In the genomic region with DNA sequence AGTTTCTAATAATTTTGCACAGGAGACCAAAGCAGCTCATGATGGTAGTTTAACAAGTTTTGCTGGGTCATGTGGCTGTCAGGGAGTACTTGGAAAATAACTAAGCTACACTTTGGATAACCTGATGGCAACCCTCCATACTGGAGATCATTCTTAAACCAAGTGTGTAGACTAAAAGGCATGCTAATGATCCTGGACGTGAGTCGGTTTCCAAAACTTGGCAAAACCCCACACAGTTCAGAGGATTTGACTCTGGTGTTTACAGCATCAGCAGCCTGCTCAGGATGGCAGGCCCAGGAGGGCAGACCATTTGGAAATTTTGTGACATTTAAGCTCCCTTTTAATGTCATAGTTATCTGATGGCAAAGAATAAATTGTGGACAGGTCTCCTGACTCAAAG, we compare ENCODE assay signal across 26 cellular contexts.
"Had no signal": no experiment of that assay in that cellular context is flagged by ENCODE, and none has a peak within 500 bp of the region (broad histone marks: within the 10 kb centered on the region; RNA-seq: fewer than 3 reads in every experiment).

No MANE protein-coding gene starts in this region.

- ATAC-seq: effector memory CD8-positive, alpha-beta T cell; heart right ventricle; left cardiac atrium; left lung; naive thymus-derived CD4-positive, alpha-beta T cell; sciatic nerve; stimulated activated naive CD8-positive, alpha-beta T cell treated with anti-CD3 and anti-CD28 coated beads, Interleukin-15, amount 100 ng/mL, for 72 hours had no signal

- H2AFZ ChIP-seq: neural progenitor cell, parathyroid adenoma had no signal

- H3K4me3 Mint-ChIP-seq: effector memory CD8-positive, alpha-beta T cell; naive thymus-derived CD4-positive, alpha-beta T cell; nephron; neural progenitor cell; stimulated activated naive CD8-positive, alpha-beta T cell treated with anti-CD3 and anti-CD28 coated beads, Interleukin-15, amount 100 ng/mL, for 72 hours had no signal

- H3K36me3 Mint-ChIP-seq: neural progenitor cell had no signal

- H3K4me3 ChIP-seq: heart right ventricle, left lung, neural progenitor cell, smooth muscle cell, suprapubic skin, vagina had no signal

- H3K79me2 ChIP-seq: parathyroid adenoma had no signal

- H3K9me3 Mint-ChIP-seq: effector memory CD8-positive, alpha-beta T cell; nephron had no signal

- H3K9ac ChIP-seq: neural progenitor cell, parathyroid adenoma had no signal

- H3K4me1 Mint-ChIP-seq: stimulated activated naive CD8-positive, alpha-beta T cell treated with anti-CD3 and anti-CD28 coated beads, Interleukin-15, amount 100 ng/mL, for 72 hours had no signal

- H3K9me3 ChIP-seq: heart right ventricle, left lung, suprapubic skin, vagina had no signal

- H3K4me1 ChIP-seq: left lung, neural progenitor cell, parathyroid adenoma, suprapubic skin, vagina had no signal

- H3K27me3 Mint-ChIP-seq: effector memory CD8-positive, alpha-beta T cell; naive thymus-derived CD4-positive, alpha-beta T cell; progenitor cell of endocrine pancreas; stimulated activated naive CD8-positive, alpha-beta T cell treated with anti-CD3 and anti-CD28 coated beads, Interleukin-15, amount 100 ng/mL, for 72 hours had no signal

- H3K27me3 ChIP-seq: heart right ventricle, left lung, neural progenitor cell, suprapubic skin, vagina had no signal

- H3K4me2 ChIP-seq: neural progenitor cell, smooth muscle cell had no signal

- H3K27ac Mint-ChIP-seq: effector memory CD8-positive, alpha-beta T cell; naive thymus-derived CD4-positive, alpha-beta T cell; nephron; neural progenitor cell; progenitor cell of endocrine pancreas; stimulated activated naive CD8-positive, alpha-beta T cell treated with anti-CD3 and anti-CD28 coated beads, Interleukin-15, amount 100 ng/mL, for 72 hours had no signal

- H3K27ac ChIP-seq: heart right ventricle, left lung, neural progenitor cell, parathyroid adenoma, suprapubic skin, vagina had no signal

- DNase-seq: cortex of kidney; effector memory CD8-positive, alpha-beta T cell; foreskin melanocyte; glutamatergic neuron; heart right ventricle; hippocampal formation; left cardiac atrium; left lung; mesenchymal stem cell; midbrain; naive thymus-derived CD4-positive, alpha-beta T cell; stimulated activated CD4-positive, alpha-beta T cell treated with anti-CD3 and anti-CD28 coated beads, Interleukin-12 subunit alpha, Interleukin-12 subunit beta, amount 100 ng/mL, for 4 hours; stimulated activated CD4-positive, alpha-beta T cell treated with anti-CD3 and anti-CD28 coated beads, Interleukin-1b, Interleukin-23, amount 100 ng/mL, for 48 hours; stimulated activated CD4-positive, alpha-beta T cell treated with anti-CD3 and anti-CD28 coated beads, Interleukin-4, amount 100 ng/mL, for 1 hour; stimulated activated CD8-positive, alpha-beta memory T cell treated with anti-CD3 and anti-CD28 coated beads, Interleukin-4, amount 100 ng/mL, for 48 hours; stimulated activated naive CD4-positive, alpha-beta T cell; stimulated activated naive CD8-positive, alpha-beta T cell treated with anti-CD3 and anti-CD28 coated beads, Interleukin-15, amount 100 ng/mL, for 72 hours; trophoblast cell had no signal

- H3K36me3 ChIP-seq: heart right ventricle, left lung, neural progenitor cell, suprapubic skin, vagina had no signal
